In genomic region chr1:10779201-10779600, GRCh38 we compare ENCODE assay signal across 11 cellular contexts. TPM values are rescaled to one million over a fixed set of nuclear protein-coding genes. Genes with fewer than 3 reads are reported as not detected.
DNase-seq lines count a peak whose midpoint lies in the region; ATAC-seq and TF ChIP-seq lines count a peak whose summit lies in the region.
"Had no signal": no experiment of that assay in that cellular context is flagged by ENCODE, and none has a peak within 500 bp of the region (broad histone marks: within the 10 kb centered on the region; RNA-seq: fewer than 3 reads in every experiment).

No MANE protein-coding gene starts in this region.

- H3K4me1 ChIP-seq in body of pancreas (peaks cover 9% of the 10 kb centered on the region), prostate gland (replicated peaks) (peaks cover 49% of the 10 kb centered on the region)

- H3K9me3 Mint-ChIP-seq in type B pancreatic cell = no peaks in the 10 kb centered on the region
- no peaks in the 10 kb centered on the region for H3K9me3 Mint-ChIP-seq in glutamatergic neuron (ENCODE audit: unreplicated experiment)
- H3K9me3 Mint-ChIP-seq: activated CD4-positive, alpha-beta memory T cell treated with anti-CD3 and anti-CD28 coated beads, Interleukin-2, amount 10 ng/mL, durations not matched to agents 7 days and 5 days; stimulated activated naive CD8-positive, alpha-beta T cell treated with anti-CD3 and anti-CD28 coated beads, Interleukin-15, Interleukin-2, amounts not matched to agents 100 ng/mL and 50 ng/mL, for 24 hours had no signal

- DNase-seq in H4 (ENCODE audit: low spot score) (peak; percentile 88), NCI-H2107 (lab: John Stamatoyannopoulos, UW) (peak; percentile 69), body of pancreas (peak; percentile 34 to 79 (median 51)), prostate gland (ENCODE audit: low spot score) (peak; percentile 79), type B pancreatic cell (ENCODE audit: extremely low spot score, unreplicated experiment) (no peak), glutamatergic neuron (no peak), AG20443 (ENCODE audit: low spot score) (no peak)
- DNase-seq: activated CD4-positive, alpha-beta memory T cell treated with anti-CD3 and anti-CD28 coated beads, Interleukin-2, amount 10 ng/mL, durations not matched to agents 7 days and 5 days; IMR-90 had no signal

- TF ChIP-seq CTCF in body of pancreas (IDR thresholded peaks at IDR 0.05) (no peak), prostate gland (IDR thresholded peaks at IDR 0.05) (no peak), type B pancreatic cell (conservative IDR thresholded peaks at IDR 0.05) (no peak), glutamatergic neuron (IDR thresholded peaks at IDR 0.05; ENCODE audit: partially characterized antibody, unreplicated experiment) (no peak)

- H3K36me3 ChIP-seq in body of pancreas (replicated peaks in 1 of 2; ENCODE audit: insufficient read depth in 1 of 2, low read depth in 2 of 2) = no peaks in the 10 kb centered on the region
- H3K36me3 ChIP-seq in prostate gland = no peaks in the 10 kb centered on the region

- H3K4me3 ChIP-seq in body of pancreas (no peak overlapping the region), prostate gland (no peak overlapping the region)

- intact Hi-C loops in body of pancreas (cut with DNase I) = no loop called here
- intact Hi-C loops in prostate gland (cut with DNase I) = no loop called here

- H3K36me3 Mint-ChIP-seq in type B pancreatic cell (no peaks in the 10 kb centered on the region), glutamatergic neuron (ENCODE audit: unreplicated experiment) (peaks cover 5% of the 10 kb centered on the region)

- ATAC-seq in body of pancreas (peak; percentile 83), GM21447 (IDR thresholded peaks at IDR 0.05; ENCODE audit: unreplicated experiment) (no peak)

- H3K27ac ChIP-seq in body of pancreas = peak overlapping the region; percentile 10 to 53 (median 32)
- peak overlapping the region; percentile 83 to 85 for H3K27ac ChIP-seq in prostate gland

- WGBS in body of pancreas, 2 donors = 67 to 70% methylated on average over 17 to 18 of the region's 18 CpGs
- 46% methylated on average over 18 of the region's 18 CpGs for WGBS in prostate gland

- peaks cover 7% of the 10 kb centered on the region for H3K27me3 Mint-ChIP-seq in type B pancreatic cell
- no peaks in the 10 kb centered on the region for H3K27me3 Mint-ChIP-seq in glutamatergic neuron (ENCODE audit: unreplicated experiment)
- H3K27me3 Mint-ChIP-seq: activated CD4-positive, alpha-beta memory T cell treated with anti-CD3 and anti-CD28 coated beads, Interleukin-2, amount 10 ng/mL, durations not matched to agents 7 days and 5 days; stimulated activated naive CD8-positive, alpha-beta T cell treated with anti-CD3 and anti-CD28 coated beads, Interleukin-15, Interleukin-2, amounts not matched to agents 100 ng/mL and 50 ng/mL, for 24 hours had no signal

- H3K4me1 Mint-ChIP-seq in type B pancreatic cell (ENCODE audit: unreplicated experiment) (no peaks in the 10 kb centered on the region), glutamatergic neuron (ENCODE audit: low read depth, unreplicated experiment) (peaks cover 5% of the 10 kb centered on the region)
- H3K4me1 Mint-ChIP-seq: activated CD4-positive, alpha-beta memory T cell treated with anti-CD3 and anti-CD28 coated beads, Interleukin-2, amount 10 ng/mL, durations not matched to agents 7 days and 5 days had no signal

- H3K4me3 Mint-ChIP-seq in type B pancreatic cell (no peak overlapping the region), glutamatergic neuron (ENCODE audit: unreplicated experiment) (no peak overlapping the region)
- H3K4me3 Mint-ChIP-seq: activated CD4-positive, alpha-beta memory T cell treated with anti-CD3 and anti-CD28 coated beads, Interleukin-2, amount 10 ng/mL, durations not matched to agents 7 days and 5 days; stimulated activated naive CD8-positive, alpha-beta T cell treated with anti-CD3 and anti-CD28 coated beads, Interleukin-15, Interleukin-2, amounts not matched to agents 100 ng/mL and 50 ng/mL, for 24 hours had no signal

- H3K27me3 ChIP-seq in body of pancreas (no peaks in the 10 kb centered on the region), prostate gland (replicated peaks; ENCODE audit: insufficient read depth) (no peaks in the 10 kb centered on the region)

- H3K9me3 ChIP-seq in body of pancreas = no peaks in the 10 kb centered on the region
- no peaks in the 10 kb centered on the region for H3K9me3 ChIP-seq in prostate gland

- no peak overlapping the region for H3K27ac Mint-ChIP-seq in type B pancreatic cell
- no peak overlapping the region for H3K27ac Mint-ChIP-seq in glutamatergic neuron (ENCODE audit: unreplicated experiment)
- H3K27ac Mint-ChIP-seq: activated CD4-positive, alpha-beta memory T cell treated with anti-CD3 and anti-CD28 coated beads, Interleukin-2, amount 10 ng/mL, durations not matched to agents 7 days and 5 days; stimulated activated naive CD8-positive, alpha-beta T cell treated with anti-CD3 and anti-CD28 coated beads, Interleukin-15, Interleukin-2, amounts not matched to agents 100 ng/mL and 50 ng/mL, for 24 hours had no signal

- TF ChIP-seq POLR2A in body of pancreas (IDR thresholded peaks at IDR 0.05) = no peak
- TF ChIP-seq POLR2A in prostate gland (IDR thresholded peaks at IDR 0.05) = peak; percentile 21

RNA-seq across cellular contexts. Expression of gene CASZ1, which starts 17.2 kb away (rescaled TPM):
- total RNA-seq in H4 (2014; rRNA removed; shearing (Covaris generic)) = 0.17 TPM in 1 of 2 replicates, not detected in the other
- total RNA-seq in body of pancreas = 10 to 100 TPM in 1 of 2 donors, 1 to 10 TPM in 1; 9.3 to 14.2 TPM
- 10 to 100 TPM; 90.9 to 96.9 TPM for total RNA-seq in prostate gland
- total RNA-seq in type B pancreatic cell (ENCODE audit: low replicate concordance) = 15.7 and 37.5 TPM in 2 replicates
- total RNA-seq in glutamatergic neuron (ENCODE audit: unreplicated experiment) = 18.3 TPM

Comparison
In these comparisons a context has a peak if more than half of its experiments do, and no peak if none do; other contexts are left out.
1. DNase-seq: peak in H4 (single experiment), NCI-H2107 (single experiment), body of pancreas (4 of 4) and prostate gland (single experiment); none in type B pancreatic cell (single experiment), glutamatergic neuron (single experiment) and AG20443 (single experiment).